8 cellular contexts compared by ENCODE assay signal in the genomic region with DNA sequence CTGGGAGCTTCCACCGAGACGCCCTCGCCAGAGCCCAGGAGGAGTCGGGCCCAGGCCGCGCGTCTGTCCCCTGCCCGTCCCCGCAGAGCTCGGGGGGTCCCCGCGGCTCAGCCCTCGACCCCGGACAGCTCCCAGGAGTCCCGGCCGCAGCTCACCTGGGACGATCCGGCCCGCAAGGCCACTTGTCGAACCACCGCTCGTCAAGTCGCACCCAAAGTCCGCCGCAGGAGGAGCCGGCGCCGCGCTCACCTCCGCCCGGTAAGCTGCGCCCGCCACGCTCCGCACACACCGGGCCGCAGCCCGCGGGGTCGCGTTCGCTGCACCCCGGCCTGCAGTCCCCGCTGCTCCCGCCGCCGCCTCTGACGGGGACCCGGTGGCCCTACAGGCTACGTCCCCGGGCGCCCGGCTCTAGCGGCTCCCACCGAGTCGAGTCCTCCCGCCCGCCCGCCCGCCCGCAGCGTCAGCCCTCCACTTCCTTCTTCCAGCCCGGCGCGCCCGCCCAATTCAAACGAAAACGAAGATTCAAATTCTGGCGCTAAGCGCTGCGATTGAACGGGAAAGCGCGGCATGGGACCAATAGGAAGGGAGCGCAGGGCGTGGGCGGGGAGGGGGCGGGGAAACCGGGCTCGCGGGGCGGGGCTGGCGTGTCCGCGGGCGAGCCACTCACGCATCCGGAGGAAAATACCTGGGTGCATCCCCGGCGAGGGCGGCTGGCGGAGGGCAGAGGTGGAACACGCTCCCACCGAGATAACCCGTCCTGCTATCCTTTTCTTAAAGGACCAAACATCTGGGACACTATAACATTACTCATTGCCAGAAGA. TPM values are rescaled to one million over a fixed set of nuclear protein-coding genes. Genes with fewer than 3 reads are reported as not detected.
DNase-seq lines count a peak whose midpoint lies in the region; ATAC-seq, FAIRE-seq and TF ChIP-seq lines count a peak whose summit lies in the region.

Gene MKI67, minus strand, starts transcription at position 480 of the 821 bp plus-strand sequence. CDS start 756 bp downstream, outside the sequence.

- intact Hi-C loops in heart left ventricle (cut with DNase I): no loop called here

- no peak within 1 kb of the TSS for H3K27ac ChIP-seq in heart left ventricle

- no peaks in the 10 kb centered on the region for H3K36me3 ChIP-seq in heart left ventricle

- POLR2A ChIA-PET in activated naive CD8-positive, alpha-beta T cell treated with anti-CD3 and anti-CD28 coated beads, Interleukin-2, amount 10 ng/mL, durations not matched to agents 7 days and 5 days (lab: Charles Lee): interaction anchor here (0.5 to 3.1 kb wide), 19 partner anchors 11 to 86 kb away, joined by 3 to 28 read pairs (median 5); no protein-coding TSS in a partner anchor

- DNase-seq in GM12891 (ENCODE audit: insufficient read length, low spot score): peak; percentile 86
- peak; percentile 75 for DNase-seq in NCI-H1105 (lab: John Stamatoyannopoulos, UW)
- peak; percentile 71 to 76 for DNase-seq in SW 1271 (lab: John Stamatoyannopoulos, UW)
- DNase-seq in activated naive CD8-positive, alpha-beta T cell treated with anti-CD3 and anti-CD28 coated beads, Interleukin-2, amount 10 ng/mL, durations not matched to agents 7 days and 5 days: peak; percentile 88
- DNase-seq in heart left ventricle: peak; percentile 81 to 90 (median 86)
- peak; percentile 76 for DNase-seq in pons (ENCODE audit: low spot score)
- peak; percentile 87 for DNase-seq in type B pancreatic cell (ENCODE audit: extremely low spot score, unreplicated experiment)

- H3K9me3 Mint-ChIP-seq in activated naive CD8-positive, alpha-beta T cell treated with anti-CD3 and anti-CD28 coated beads, Interleukin-2, amount 10 ng/mL, durations not matched to agents 7 days and 5 days: no peaks in the 10 kb centered on the region
- H3K9me3 Mint-ChIP-seq in type B pancreatic cell: no peaks in the 10 kb centered on the region

- peaks cover 36% of the 10 kb centered on the region for H3K36me3 Mint-ChIP-seq in activated naive CD8-positive, alpha-beta T cell treated with anti-CD3 and anti-CD28 coated beads, Interleukin-2, amount 10 ng/mL, durations not matched to agents 7 days and 5 days
- peaks cover 14% of the 10 kb centered on the region for H3K36me3 Mint-ChIP-seq in type B pancreatic cell

- H3K9me3 ChIP-seq in heart left ventricle: no peaks in the 10 kb centered on the region

- WGBS in heart left ventricle, 4 donors: 0 to 1% (median 0%) methylated on average over 35 to 95 of the region's 95 CpGs

- H3K27me3 Mint-ChIP-seq in activated naive CD8-positive, alpha-beta T cell treated with anti-CD3 and anti-CD28 coated beads, Interleukin-2, amount 10 ng/mL, durations not matched to agents 7 days and 5 days: peaks cover 11% of the 10 kb centered on the region
- peaks cover 12% of the 10 kb centered on the region for H3K27me3 Mint-ChIP-seq in type B pancreatic cell

- peak within 1 kb of the TSS; percentile 99 for H3K4me3 Mint-ChIP-seq in activated naive CD8-positive, alpha-beta T cell treated with anti-CD3 and anti-CD28 coated beads, Interleukin-2, amount 10 ng/mL, durations not matched to agents 7 days and 5 days
- H3K4me3 Mint-ChIP-seq in type B pancreatic cell: peak within 1 kb of the TSS; percentile 94

- peak; percentile 58; the same call in 1 of the 2 replicates for TF ChIP-seq POLR2A in GM12891 (IDR thresholded peaks at IDR 0.05; ENCODE audit: low read depth, low read length)
- TF ChIP-seq POLR2A in heart left ventricle (IDR thresholded peaks at IDR 0.05): no peak

- peak within 1 kb of the TSS; percentile 19 to 85 (median 58) for H3K4me3 ChIP-seq in heart left ventricle

- peaks cover 6 to 46% (median 15%) of the 10 kb centered on the region in 9 donors for H3K27me3 ChIP-seq in heart left ventricle

- TF ChIP-seq CTCF in heart left ventricle (IDR thresholded peaks at IDR 0.05) (no peak), type B pancreatic cell (conservative IDR thresholded peaks at IDR 0.05) (no peak)

- H3K27ac Mint-ChIP-seq in activated naive CD8-positive, alpha-beta T cell treated with anti-CD3 and anti-CD28 coated beads, Interleukin-2, amount 10 ng/mL, durations not matched to agents 7 days and 5 days: peak within 1 kb of the TSS; percentile 95
- peak within 1 kb of the TSS; percentile 72 for H3K27ac Mint-ChIP-seq in type B pancreatic cell

- peaks cover 34% of the 10 kb centered on the region for H3K4me1 Mint-ChIP-seq in activated naive CD8-positive, alpha-beta T cell treated with anti-CD3 and anti-CD28 coated beads, Interleukin-2, amount 10 ng/mL, durations not matched to agents 7 days and 5 days
- peaks cover 23% of the 10 kb centered on the region for H3K4me1 Mint-ChIP-seq in type B pancreatic cell (ENCODE audit: unreplicated experiment)

- peak; percentile 82 for ATAC-seq in HG02678 (IDR thresholded peaks at IDR 0.05; ENCODE audit: unreplicated experiment)
- ATAC-seq in activated naive CD8-positive, alpha-beta T cell treated with anti-CD3 and anti-CD28 coated beads, Interleukin-2, amount 10 ng/mL, durations not matched to agents 7 days and 5 days (ENCODE audit: low read depth): peak; percentile 93
- peak; percentile 86 to 98 (median 96) for ATAC-seq in heart left ventricle

- peak; percentile 91 for FAIRE-seq in GM12891 (lab: Jason Lieb, UNC)

- H3K4me1 ChIP-seq in heart left ventricle: peaks cover 4 to 35% (median 16%) of the 10 kb centered on the region in 12 donors

TF ChIP-seq in GM12891, 5 proteins besides CTCF, POLR2A, EP300 and RAD21:
- TF ChIP-seq POLR2AphosphoS5 (IDR thresholded peaks at IDR 0.05; ENCODE audit: low read depth, low read length): peak; percentile 63; the same call in 1 of the 2 replicates
- TF ChIP-seq TAF1 (IDR thresholded peaks at IDR 0.05; ENCODE audit: low read depth, low read length): no peak
- TF ChIP-seq SPI1 (IDR thresholded peaks at IDR 0.05; ENCODE audit: low read depth, low read length): peak; percentile 57; the same call in 1 of the 2 replicates
- TF ChIP-seq PAX5 (IDR thresholded peaks at IDR 0.05; ENCODE audit: insufficient read depth, low read length, severe bottlenecking): no peak
- TF ChIP-seq POU2F2 (IDR thresholded peaks at IDR 0.05; ENCODE audit: low read depth, low read length): no peak

RNA-seq across cellular contexts. Expression of gene MKI67, which starts in this region (rescaled TPM):
- 40.2 TPM for polyA plus RNA-seq in GM12891 (2012; ENCODE audit: low read depth, missing spikeins)
- total RNA-seq in activated naive CD8-positive, alpha-beta T cell treated with anti-CD3 and anti-CD28 coated beads, Interleukin-2, amount 10 ng/mL, durations not matched to agents 7 days and 5 days: 100 to 1,000 TPM; 256 to 280 TPM
- total RNA-seq in heart left ventricle (10 to 100 TPM in 1 of 9 donors, 1 to 10 TPM in 3, under 1 TPM in 5; 0.09 to 27.9 (median 0.89) TPM), type B pancreatic cell (ENCODE audit: low replicate concordance) (40.5 and 104 TPM in 2 replicates)
- under 1 TPM; 0.04 to 0.18 TPM for polyA plus RNA-seq in heart left ventricle
